Comparison of ENCODE assay signal across 11 cellular contexts in genomic region chr13:99310382-99311031, GRCh38. TPM values are rescaled to one million over a fixed set of nuclear protein-coding genes. Genes with fewer than 3 reads are reported as not detected.
DNase-seq lines count a peak whose midpoint lies in the region; ATAC-seq and TF ChIP-seq lines count a peak whose summit lies in the region.
"Had no signal": no experiment of that assay in that cellular context is flagged by ENCODE, and none has a peak within 500 bp of the region (broad histone marks: within the 10 kb centered on the region; RNA-seq: fewer than 3 reads in every experiment).

No MANE protein-coding gene starts in this region.

- H3K4me1 Mint-ChIP-seq in stimulated activated naive B cell treated with anti-CD40 and anti-IgM and Interleukin-4, amounts not matched to agents 10 μg/mL and 1 μg/mL and 100 μg/mL, for 72 hours, result peaks cover 46 to 74% of the 10 kb centered on the region in 2 donors

- no peaks in the 10 kb centered on the region; the same call in 1 of the 2 replicates for H3K36me3 ChIP-seq in OCI-LY7 (ENCODE audit: insufficient read depth, low read length)

- peak overlapping the region; percentile 97 for H3K27ac Mint-ChIP-seq in stimulated activated naive B cell treated with anti-CD40 and anti-IgM and Interleukin-4, amounts not matched to agents 10 μg/mL and 1 μg/mL and 100 μg/mL, for 72 hours

- no peaks in the 10 kb centered on the region for H3K9me3 ChIP-seq in OCI-LY7 (ENCODE audit: low read length)

- no peak for DNase-seq in activated CD4-positive, CD25-positive, alpha-beta regulatory T cell (lab: John Stamatoyannopoulos, UW)
- DNase-seq in amniotic stem cell (lab: John Stamatoyannopoulos, UW), result peak; percentile 18
- no peak for DNase-seq in stimulated activated naive B cell treated with anti-CD40 and anti-IgM and Interleukin-4, amounts not matched to agents 10 μg/mL and 1 μg/mL and 100 μg/mL, for 72 hours
- DNase-seq in COLO829 (ENCODE audit: low spot score), result no peak
- DNase-seq in kidney glomerular epithelial cell (lab: John Stamatoyannopoulos, UW), result no peak
- no peak for DNase-seq in OCI-LY7 (ENCODE audit: low spot score)
- DNase-seq: Right ventricle myocardium superior had no signal

- no peak for TF ChIP-seq CTCF in OCI-LY7 (conservative IDR thresholded peaks at IDR 0.05; ENCODE audit: low read length)

- H3K4me1 ChIP-seq in OCI-LY7 (ENCODE audit: insufficient read depth, low read length, poor library complexity, severe bottlenecking), result peaks cover 7% of the 10 kb centered on the region

- no peak overlapping the region for H3K4me3 ChIP-seq in OCI-LY7 (ENCODE audit: low read depth, low read length, poor library complexity, severe bottlenecking)

- peaks cover 3 to 4% of the 10 kb centered on the region in 2 donors for H3K9me3 Mint-ChIP-seq in stimulated activated naive B cell treated with anti-CD40 and anti-IgM and Interleukin-4, amounts not matched to agents 10 μg/mL and 1 μg/mL and 100 μg/mL, for 72 hours

- H3K4me3 Mint-ChIP-seq in stimulated activated naive B cell treated with anti-CD40 and anti-IgM and Interleukin-4, amounts not matched to agents 10 μg/mL and 1 μg/mL and 100 μg/mL, for 72 hours, result peak overlapping the region; percentile 61 to 69

- H3K79me2 ChIP-seq in OCI-LY7 (ENCODE audit: insufficient read depth, low read depth, low read length), result no peaks in the 10 kb centered on the region

- no peak overlapping the region for H2AFZ ChIP-seq in OCI-LY7 (ENCODE audit: low read length)

- POLR2A ChIA-PET in OCI-LY7 (lab: Charles Lee), result no interaction called here

- H3K27ac ChIP-seq in OCI-LY7 (ENCODE audit: low read depth, low read length, poor library complexity, severe bottlenecking), result no peak overlapping the region

- peaks cover 51 to 70% of the 10 kb centered on the region in 2 donors for H3K36me3 Mint-ChIP-seq in stimulated activated naive B cell treated with anti-CD40 and anti-IgM and Interleukin-4, amounts not matched to agents 10 μg/mL and 1 μg/mL and 100 μg/mL, for 72 hours

- no peaks in the 10 kb centered on the region for H3K27me3 Mint-ChIP-seq in stimulated activated naive B cell treated with anti-CD40 and anti-IgM and Interleukin-4, amounts not matched to agents 10 μg/mL and 1 μg/mL and 100 μg/mL, for 72 hours

- no peak overlapping the region for H3K4me2 ChIP-seq in OCI-LY7 (ENCODE audit: low read length)

- peak; percentile 16 to 30 for ATAC-seq in activated CD4-positive, CD25-positive, alpha-beta regulatory T cell treated with anti-CD3 and anti-CD28 coated beads, Interleukin-2, amount 50 U/mL, for 24 hours
- ATAC-seq in HG03103 (IDR thresholded peaks at IDR 0.05; ENCODE audit: low read depth, unreplicated experiment), result peak; percentile 29
- ATAC-seq in stimulated activated naive B cell treated with anti-CD40 and anti-IgM and Interleukin-4, amounts not matched to agents 10 μg/mL and 1 μg/mL and 100 μg/mL, for 72 hours (replicated peaks), result peak; percentile 72 to 76

- intact Hi-C loops in OCI-LY7 (cut with micrococcal nuclease; ENCODE audit: unreplicated experiment), result no loop called here

- no TSS peak for BruUV-seq in OCI-LY7 (replicated peaks; lab: Mats Ljungman, UMichigan)

- CTCF ChIA-PET in OCI-LY7 (lab: Charles Lee; ENCODE audit: unreplicated experiment), result no interaction called here

- no peaks in the 10 kb centered on the region for H3K9me2 ChIP-seq in OCI-LY7 (ENCODE audit: insufficient read depth, low read length)

- no peaks in the 10 kb centered on the region for H4K20me1 ChIP-seq in OCI-LY7 (ENCODE audit: insufficient read depth, low read length)

RNA-seq across cellular contexts. Expression of gene GPR183, which starts 3.3 kb away (rescaled TPM):
- total RNA-seq in OCI-LY7 (2014; rRNA removed; shearing (Covaris generic)), result not detected in 2 replicates
- total RNA-seq in OCI-LY7 (2022), result not detected in 2 replicates
- total RNA-seq: A673, pulmonary artery endothelial cell had no signal

RNA-seq across cellular contexts. Expression of gene GPR18, which starts 52.3 kb away (rescaled TPM):
- 6.6 and 13.7 TPM in 2 replicates for total RNA-seq in OCI-LY7 (2014; rRNA removed; shearing (Covaris generic))
- total RNA-seq in OCI-LY7 (2022), result 10.9 and 15.1 TPM in 2 replicates
- total RNA-seq: A673, pulmonary artery endothelial cell, Right ventricle myocardium superior had no signal

Comparison
In these comparisons a context has a peak if more than half of its experiments do, and no peak if none do; other contexts are left out.
1. ATAC-seq: peak in every context shown above with its lines; median percentile 74 in stimulated activated naive B cell treated with anti-CD40 and anti-IgM and Interleukin-4, amounts not matched to agents 10 μg/mL and 1 μg/mL and 100 μg/mL, for 72 hours; 29 in HG03103; 23 in activated CD4-positive, CD25-positive, alpha-beta regulatory T cell treated with anti-CD3 and anti-CD28 coated beads, Interleukin-2, amount 50 U/mL, for 24 hours.